1 cellular context compared by ENCODE assay signal in the genomic region with DNA sequence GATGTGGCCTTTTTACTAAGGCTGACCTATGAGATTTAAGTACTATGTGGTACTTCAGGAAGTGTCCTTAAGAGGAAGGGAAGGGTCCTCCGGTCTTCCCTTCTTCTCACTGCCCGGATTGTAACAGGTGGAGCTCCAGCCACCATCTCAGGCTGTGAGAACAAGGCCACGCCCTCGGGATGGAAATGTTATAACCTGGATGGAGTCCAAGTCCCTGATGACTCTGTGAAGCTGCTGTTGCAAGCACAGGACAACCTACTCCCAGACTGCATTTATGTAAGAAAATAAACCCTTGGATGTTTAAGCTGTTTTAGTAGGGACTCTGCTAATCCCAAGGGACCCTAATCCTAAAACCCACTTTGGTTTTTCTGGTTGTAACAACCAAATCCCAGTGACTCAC.
TF ChIP-seq lines count a peak whose summit lies in the region.

No MANE protein-coding gene starts in this region.

TF ChIP-seq in WTC11, 78 proteins besides CTCF, POLR2A, EP300 and RAD21 (continued from another document):
- TF ChIP-seq, protein P1, sequence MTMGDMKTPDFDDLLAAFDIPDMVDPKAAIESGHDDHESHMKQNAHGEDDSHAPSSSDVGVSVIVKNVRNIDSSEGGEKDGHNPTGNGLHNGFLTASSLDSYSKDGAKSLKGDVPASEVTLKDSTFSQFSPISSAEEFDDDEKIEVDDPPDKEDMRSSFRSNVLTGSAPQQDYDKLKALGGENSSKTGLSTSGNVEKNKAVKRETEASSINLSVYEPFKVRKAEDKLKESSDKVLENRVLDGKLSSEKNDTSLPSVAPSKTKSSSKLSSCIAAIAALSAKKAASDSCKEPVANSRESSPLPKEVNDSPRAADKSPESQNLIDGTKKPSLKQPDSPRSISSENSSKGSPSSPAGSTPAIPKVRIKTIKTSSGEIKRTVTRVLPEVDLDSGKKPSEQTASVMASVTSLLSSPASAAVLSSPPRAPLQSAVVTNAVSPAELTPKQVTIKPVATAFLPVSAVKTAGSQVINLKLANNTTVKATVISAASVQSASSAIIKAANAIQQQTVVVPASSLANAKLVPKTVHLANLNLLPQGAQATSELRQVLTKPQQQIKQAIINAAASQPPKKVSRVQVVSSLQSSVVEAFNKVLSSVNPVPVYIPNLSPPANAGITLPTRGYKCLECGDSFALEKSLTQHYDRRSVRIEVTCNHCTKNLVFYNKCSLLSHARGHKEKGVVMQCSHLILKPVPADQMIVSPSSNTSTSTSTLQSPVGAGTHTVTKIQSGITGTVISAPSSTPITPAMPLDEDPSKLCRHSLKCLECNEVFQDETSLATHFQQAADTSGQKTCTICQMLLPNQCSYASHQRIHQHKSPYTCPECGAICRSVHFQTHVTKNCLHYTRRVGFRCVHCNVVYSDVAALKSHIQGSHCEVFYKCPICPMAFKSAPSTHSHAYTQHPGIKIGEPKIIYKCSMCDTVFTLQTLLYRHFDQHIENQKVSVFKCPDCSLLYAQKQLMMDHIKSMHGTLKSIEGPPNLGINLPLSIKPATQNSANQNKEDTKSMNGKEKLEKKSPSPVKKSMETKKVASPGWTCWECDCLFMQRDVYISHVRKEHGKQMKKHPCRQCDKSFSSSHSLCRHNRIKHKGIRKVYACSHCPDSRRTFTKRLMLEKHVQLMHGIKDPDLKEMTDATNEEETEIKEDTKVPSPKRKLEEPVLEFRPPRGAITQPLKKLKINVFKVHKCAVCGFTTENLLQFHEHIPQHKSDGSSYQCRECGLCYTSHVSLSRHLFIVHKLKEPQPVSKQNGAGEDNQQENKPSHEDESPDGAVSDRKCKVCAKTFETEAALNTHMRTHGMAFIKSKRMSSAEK (CRISPR knock-in tag; IDR thresholded peaks at IDR 0.05; ENCODE audit: borderline replicate concordance) = no peak
- TF ChIP-seq KAT7 (CRISPR knock-in tag; IDR thresholded peaks at IDR 0.05; ENCODE audit: borderline replicate concordance) = no peak
- no peak for TF ChIP-seq ZNF396 (CRISPR knock-in tag; IDR thresholded peaks at IDR 0.05; ENCODE audit: borderline replicate concordance)
- TF ChIP-seq, protein P2, sequence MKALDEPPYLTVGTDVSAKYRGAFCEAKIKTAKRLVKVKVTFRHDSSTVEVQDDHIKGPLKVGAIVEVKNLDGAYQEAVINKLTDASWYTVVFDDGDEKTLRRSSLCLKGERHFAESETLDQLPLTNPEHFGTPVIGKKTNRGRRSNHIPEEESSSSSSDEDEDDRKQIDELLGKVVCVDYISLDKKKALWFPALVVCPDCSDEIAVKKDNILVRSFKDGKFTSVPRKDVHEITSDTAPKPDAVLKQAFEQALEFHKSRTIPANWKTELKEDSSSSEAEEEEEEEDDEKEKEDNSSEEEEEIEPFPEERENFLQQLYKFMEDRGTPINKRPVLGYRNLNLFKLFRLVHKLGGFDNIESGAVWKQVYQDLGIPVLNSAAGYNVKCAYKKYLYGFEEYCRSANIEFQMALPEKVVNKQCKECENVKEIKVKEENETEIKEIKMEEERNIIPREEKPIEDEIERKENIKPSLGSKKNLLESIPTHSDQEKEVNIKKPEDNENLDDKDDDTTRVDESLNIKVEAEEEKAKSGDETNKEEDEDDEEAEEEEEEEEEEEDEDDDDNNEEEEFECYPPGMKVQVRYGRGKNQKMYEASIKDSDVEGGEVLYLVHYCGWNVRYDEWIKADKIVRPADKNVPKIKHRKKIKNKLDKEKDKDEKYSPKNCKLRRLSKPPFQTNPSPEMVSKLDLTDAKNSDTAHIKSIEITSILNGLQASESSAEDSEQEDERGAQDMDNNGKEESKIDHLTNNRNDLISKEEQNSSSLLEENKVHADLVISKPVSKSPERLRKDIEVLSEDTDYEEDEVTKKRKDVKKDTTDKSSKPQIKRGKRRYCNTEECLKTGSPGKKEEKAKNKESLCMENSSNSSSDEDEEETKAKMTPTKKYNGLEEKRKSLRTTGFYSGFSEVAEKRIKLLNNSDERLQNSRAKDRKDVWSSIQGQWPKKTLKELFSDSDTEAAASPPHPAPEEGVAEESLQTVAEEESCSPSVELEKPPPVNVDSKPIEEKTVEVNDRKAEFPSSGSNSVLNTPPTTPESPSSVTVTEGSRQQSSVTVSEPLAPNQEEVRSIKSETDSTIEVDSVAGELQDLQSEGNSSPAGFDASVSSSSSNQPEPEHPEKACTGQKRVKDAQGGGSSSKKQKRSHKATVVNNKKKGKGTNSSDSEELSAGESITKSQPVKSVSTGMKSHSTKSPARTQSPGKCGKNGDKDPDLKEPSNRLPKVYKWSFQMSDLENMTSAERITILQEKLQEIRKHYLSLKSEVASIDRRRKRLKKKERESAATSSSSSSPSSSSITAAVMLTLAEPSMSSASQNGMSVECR (CRISPR knock-in tag; IDR thresholded peaks at IDR 0.05; ENCODE audit: borderline replicate concordance) = no peak
- TF ChIP-seq, protein P3, sequence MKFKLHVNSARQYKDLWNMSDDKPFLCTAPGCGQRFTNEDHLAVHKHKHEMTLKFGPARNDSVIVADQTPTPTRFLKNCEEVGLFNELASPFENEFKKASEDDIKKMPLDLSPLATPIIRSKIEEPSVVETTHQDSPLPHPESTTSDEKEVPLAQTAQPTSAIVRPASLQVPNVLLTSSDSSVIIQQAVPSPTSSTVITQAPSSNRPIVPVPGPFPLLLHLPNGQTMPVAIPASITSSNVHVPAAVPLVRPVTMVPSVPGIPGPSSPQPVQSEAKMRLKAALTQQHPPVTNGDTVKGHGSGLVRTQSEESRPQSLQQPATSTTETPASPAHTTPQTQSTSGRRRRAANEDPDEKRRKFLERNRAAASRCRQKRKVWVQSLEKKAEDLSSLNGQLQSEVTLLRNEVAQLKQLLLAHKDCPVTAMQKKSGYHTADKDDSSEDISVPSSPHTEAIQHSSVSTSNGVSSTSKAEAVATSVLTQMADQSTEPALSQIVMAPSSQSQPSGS (CRISPR knock-in tag; IDR thresholded peaks at IDR 0.05; ENCODE audit: borderline replicate concordance, low read depth) = no peak
- no peak for TF ChIP-seq NR2C2 (CRISPR knock-in tag; IDR thresholded peaks at IDR 0.05)
- no peak for TF ChIP-seq SOX15 (CRISPR knock-in tag; IDR thresholded peaks at IDR 0.05)
- TF ChIP-seq SMAD3 (CRISPR knock-in tag; IDR thresholded peaks at IDR 0.05; ENCODE audit: borderline replicate concordance) = no peak
- TF ChIP-seq RORB (CRISPR knock-in tag; IDR thresholded peaks at IDR 0.05) = no peak
- TF ChIP-seq, protein P4, sequence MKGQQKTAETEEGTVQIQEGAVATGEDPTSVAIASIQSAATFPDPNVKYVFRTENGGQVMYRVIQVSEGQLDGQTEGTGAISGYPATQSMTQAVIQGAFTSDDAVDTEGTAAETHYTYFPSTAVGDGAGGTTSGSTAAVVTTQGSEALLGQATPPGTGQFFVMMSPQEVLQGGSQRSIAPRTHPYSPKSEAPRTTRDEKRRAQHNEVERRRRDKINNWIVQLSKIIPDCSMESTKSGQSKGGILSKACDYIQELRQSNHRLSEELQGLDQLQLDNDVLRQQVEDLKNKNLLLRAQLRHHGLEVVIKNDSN (CRISPR knock-in tag; IDR thresholded peaks at IDR 0.05) = no peak
- TF ChIP-seq, protein P5, sequence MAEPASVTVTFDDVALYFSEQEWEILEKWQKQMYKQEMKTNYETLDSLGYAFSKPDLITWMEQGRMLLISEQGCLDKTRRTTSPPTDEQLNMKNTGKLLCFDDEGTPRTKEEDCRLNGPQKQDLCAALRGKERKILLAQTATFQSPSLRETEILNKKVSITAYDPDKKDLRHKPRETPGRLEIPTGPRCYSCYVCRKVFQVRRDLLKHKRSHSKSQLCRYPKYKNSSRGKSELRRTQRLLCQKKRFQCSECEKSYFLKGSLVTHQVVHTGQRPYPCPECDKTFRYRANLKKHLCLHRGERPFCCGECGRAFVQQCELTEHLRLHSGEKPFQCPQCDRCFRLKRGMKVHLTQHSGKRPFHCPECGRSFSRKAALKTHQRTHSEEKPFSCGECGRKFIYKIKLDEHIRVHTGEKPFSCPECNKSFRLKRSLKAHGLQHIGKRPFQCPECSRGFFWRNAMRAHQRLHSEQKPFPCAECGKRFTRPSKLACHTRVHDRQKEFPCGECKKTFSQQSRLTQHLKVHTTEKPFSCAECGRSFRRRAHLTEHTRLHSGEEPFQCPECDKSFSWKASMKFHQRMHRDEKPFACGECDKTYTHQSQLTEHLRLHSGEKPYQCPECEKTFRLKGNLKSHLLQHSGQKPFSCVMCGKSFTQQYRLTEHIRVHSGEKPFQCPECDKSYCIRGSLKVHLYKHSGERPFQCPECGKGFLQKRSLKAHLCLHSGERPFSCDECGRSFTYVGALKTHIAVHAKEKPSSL (CRISPR knock-in tag; conservative IDR thresholded peaks at IDR 0.05) = no peak
- no peak for TF ChIP-seq ESRRA (CRISPR knock-in tag; IDR thresholded peaks at IDR 0.05; ENCODE audit: borderline replicate concordance)
- no peak for TF ChIP-seq MYBL2 (CRISPR knock-in tag; IDR thresholded peaks at IDR 0.05)
- TF ChIP-seq JAZF1 (CRISPR knock-in tag; IDR thresholded peaks at IDR 0.05) = no peak
- TF ChIP-seq, protein P6, sequence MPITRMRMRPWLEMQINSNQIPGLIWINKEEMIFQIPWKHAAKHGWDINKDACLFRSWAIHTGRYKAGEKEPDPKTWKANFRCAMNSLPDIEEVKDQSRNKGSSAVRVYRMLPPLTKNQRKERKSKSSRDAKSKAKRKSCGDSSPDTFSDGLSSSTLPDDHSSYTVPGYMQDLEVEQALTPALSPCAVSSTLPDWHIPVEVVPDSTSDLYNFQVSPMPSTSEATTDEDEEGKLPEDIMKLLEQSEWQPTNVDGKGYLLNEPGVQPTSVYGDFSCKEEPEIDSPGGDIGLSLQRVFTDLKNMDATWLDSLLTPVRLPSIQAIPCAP (CRISPR knock-in tag; IDR thresholded peaks at IDR 0.05) = no peak
- TF ChIP-seq TEAD4 (CRISPR knock-in tag; IDR thresholded peaks at IDR 0.05) = no peak
- no peak for TF ChIP-seq IRF2 (CRISPR knock-in tag; IDR thresholded peaks at IDR 0.05; ENCODE audit: borderline replicate concordance, low read depth)
